19 cellular contexts compared by ENCODE assay signal in the genomic region with DNA sequence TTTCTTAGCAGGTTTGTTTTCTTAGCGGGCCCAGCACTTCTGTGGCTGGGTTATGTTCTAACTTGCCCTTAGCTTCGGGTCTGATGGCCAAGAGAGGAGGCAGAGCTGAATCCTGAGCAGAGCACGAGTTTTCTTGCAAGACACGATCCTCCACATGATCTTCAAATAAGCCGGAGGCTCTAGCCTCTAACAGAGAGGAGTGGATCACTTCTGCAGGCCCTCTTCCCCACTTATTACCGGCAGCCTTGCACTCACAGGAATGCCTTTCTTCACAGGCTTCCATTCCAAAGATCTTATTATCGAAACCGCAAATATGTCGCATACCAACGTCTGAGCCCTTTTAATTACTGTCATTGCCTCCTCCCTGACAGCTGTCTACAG.
A peak's percentile ranks its signal among the peaks of the same experiment; 100 is the strongest.
DNase-seq lines count a peak whose midpoint lies in the region; TF ChIP-seq lines count a peak whose summit lies in the region.
"Had no signal": no experiment of that assay in that cellular context is flagged by ENCODE, and none has a peak within 500 bp of the region (broad histone marks: within the 10 kb centered on the region; RNA-seq: fewer than 3 reads in every experiment).

No MANE protein-coding gene starts in this region.

- no peak overlapping the region for H2AFZ ChIP-seq in hepatocyte

- no peaks in the 10 kb centered on the region for H3K9me3 Mint-ChIP-seq in nephron progenitor cell
- no peaks in the 10 kb centered on the region for H3K9me3 Mint-ChIP-seq in activated CD4-positive, alpha-beta T cell treated with anti-CD3 and anti-CD28 coated beads, Interleukin-2, amount 10 ng/mL, durations not matched to agents 7 days and 5 days
- H3K9me3 Mint-ChIP-seq: activated T-cell treated with anti-CD3 and anti-CD28 coated beads, Interleukin-2, amount 50 U/mL, for 24 hours; memory B cell; stimulated activated effector memory CD8-positive, alpha-beta T cell treated with anti-CD3 and anti-CD28 coated beads, Interleukin-12 subunit alpha, Interleukin-12 subunit beta, amount 100 ng/mL, for 72 hours had no signal

- H3K9me3 ChIP-seq in hepatocyte (ENCODE audit: low read depth), result no peaks in the 10 kb centered on the region
- H3K9me3 ChIP-seq: SK-N-SH, tibial artery had no signal

- H3K27ac ChIP-seq in epithelial cell of prostate (peak overlapping the region; percentile 62), hepatocyte (no peak overlapping the region)
- H3K27ac ChIP-seq: cardiac muscle cell, tibial artery had no signal

- no peaks in the 10 kb centered on the region for H4K20me1 ChIP-seq in hepatocyte (ENCODE audit: insufficient read depth, poor library complexity, severe bottlenecking)

- peaks cover 8% of the 10 kb centered on the region for H3K4me1 Mint-ChIP-seq in nephron progenitor cell
- H3K4me1 Mint-ChIP-seq in activated CD4-positive, alpha-beta T cell treated with anti-CD3 and anti-CD28 coated beads, Interleukin-2, amount 10 ng/mL, durations not matched to agents 7 days and 5 days, result no peaks in the 10 kb centered on the region
- H3K4me1 Mint-ChIP-seq: memory B cell; stimulated activated effector memory CD8-positive, alpha-beta T cell treated with anti-CD3 and anti-CD28 coated beads, Interleukin-12 subunit alpha, Interleukin-12 subunit beta, amount 100 ng/mL, for 72 hours had no signal

- peaks cover 11% of the 10 kb centered on the region for H3K27me3 Mint-ChIP-seq in nephron progenitor cell (ENCODE audit: low read depth, poor library complexity)
- H3K27me3 Mint-ChIP-seq in activated CD4-positive, alpha-beta T cell treated with anti-CD3 and anti-CD28 coated beads, Interleukin-2, amount 10 ng/mL, durations not matched to agents 7 days and 5 days, result no peaks in the 10 kb centered on the region

- DNase-seq in AG20443 (ENCODE audit: low spot score) (peak; percentile 25), RPMI7951 (ENCODE audit: low read depth) (peak; percentile 58), epithelial cell of prostate (ENCODE audit: low read depth, low spot score) (peak; percentile 84), nephron progenitor cell (no peak), OCI-M2 (lab: John Stamatoyannopoulos, UW; ENCODE audit: unreplicated experiment) (no peak), NCI-H187 (lab: John Stamatoyannopoulos, UW) (no peak), hepatocyte (ENCODE audit: low spot score) (no peak)
- no peak for DNase-seq in activated CD4-positive, alpha-beta T cell treated with anti-CD3 and anti-CD28 coated beads, Interleukin-2, amount 10 ng/mL, durations not matched to agents 7 days and 5 days
- DNase-seq: activated CD4-positive, alpha-beta T cell treated with anti-CD3 and anti-CD28 coated beads, Interleukin-2, amount 50 U/mL, for 4 hours; activated T-cell treated with anti-CD3 and anti-CD28 coated beads, Interleukin-2, amount 50 U/mL, for 24 hours; foreskin fibroblast; NCI-H1105 treated with DMSO at 0.1 percent for 48 hours; nucleus accumbens; SK-N-SH; tibial artery had no signal

- POLR2A ChIA-PET in activated CD4-positive, alpha-beta T cell treated with anti-CD3 and anti-CD28 coated beads, Interleukin-2, amount 10 ng/mL, durations not matched to agents 7 days and 5 days (lab: Charles Lee), result no interaction called here

- CTCF ChIA-PET in activated CD4-positive, alpha-beta T cell treated with anti-CD3 and anti-CD28 coated beads, Interleukin-2, amount 10 ng/mL, durations not matched to agents 7 days and 5 days (lab: Charles Lee), result interaction anchor here (1.0 kb wide), 1 partner anchor 25 kb away, joined by 3 read pairs; no protein-coding TSS in a partner anchor

- H3K4me1 ChIP-seq in hepatocyte (ENCODE audit: insufficient read depth), result no peaks in the 10 kb centered on the region
- H3K4me1 ChIP-seq: tibial artery had no signal

- H3K4me3 ChIP-seq in hepatocyte, result no peak overlapping the region
- H3K4me3 ChIP-seq: cardiac muscle cell, tibial artery had no signal

- H3K36me3 ChIP-seq in hepatocyte (replicated peaks; ENCODE audit: insufficient read depth, low read depth), result no peaks in the 10 kb centered on the region
- H3K36me3 ChIP-seq: cardiac muscle cell, tibial artery had no signal

- H3K4me2 ChIP-seq in hepatocyte, result no peak overlapping the region
- H3K4me2 ChIP-seq: SK-N-SH had no signal

- H3K79me2 ChIP-seq in hepatocyte, result no peaks in the 10 kb centered on the region

- no peaks in the 10 kb centered on the region for H3K27me3 ChIP-seq in hepatocyte
- H3K27me3 ChIP-seq: cardiac muscle cell had no signal

- peak overlapping the region; percentile 56 for H3K27ac Mint-ChIP-seq in nephron progenitor cell
- no peak overlapping the region for H3K27ac Mint-ChIP-seq in activated CD4-positive, alpha-beta T cell treated with anti-CD3 and anti-CD28 coated beads, Interleukin-2, amount 10 ng/mL, durations not matched to agents 7 days and 5 days
- H3K27ac Mint-ChIP-seq: activated naive CD8-positive, alpha-beta T cell; activated T-cell treated with anti-CD3 and anti-CD28 coated beads, Interleukin-2, amount 50 U/mL, for 24 hours; memory B cell; stimulated activated effector memory CD8-positive, alpha-beta T cell treated with anti-CD3 and anti-CD28 coated beads, Interleukin-12 subunit alpha, Interleukin-12 subunit beta, amount 100 ng/mL, for 72 hours had no signal

- no peaks in the 10 kb centered on the region for H3K36me3 Mint-ChIP-seq in nephron progenitor cell (ENCODE audit: low read depth)
- no peaks in the 10 kb centered on the region for H3K36me3 Mint-ChIP-seq in activated CD4-positive, alpha-beta T cell treated with anti-CD3 and anti-CD28 coated beads, Interleukin-2, amount 10 ng/mL, durations not matched to agents 7 days and 5 days (ENCODE audit: low read depth)
- H3K36me3 Mint-ChIP-seq: activated naive CD8-positive, alpha-beta T cell; memory B cell; stimulated activated effector memory CD8-positive, alpha-beta T cell treated with anti-CD3 and anti-CD28 coated beads, Interleukin-12 subunit alpha, Interleukin-12 subunit beta, amount 100 ng/mL, for 72 hours had no signal

- 69% methylated on average over 10 of the region's 10 CpGs for WGBS in hepatocyte (ENCODE audit: low lambda C conversion rate, missing lambda C conversion rate)

- no peak overlapping the region for H3K4me3 Mint-ChIP-seq in nephron progenitor cell
- no peak overlapping the region for H3K4me3 Mint-ChIP-seq in activated CD4-positive, alpha-beta T cell treated with anti-CD3 and anti-CD28 coated beads, Interleukin-2, amount 10 ng/mL, durations not matched to agents 7 days and 5 days
- H3K4me3 Mint-ChIP-seq: activated naive CD8-positive, alpha-beta T cell; activated T-cell treated with anti-CD3 and anti-CD28 coated beads, Interleukin-2, amount 50 U/mL, for 24 hours; memory B cell; stimulated activated effector memory CD8-positive, alpha-beta T cell treated with anti-CD3 and anti-CD28 coated beads, Interleukin-12 subunit alpha, Interleukin-12 subunit beta, amount 100 ng/mL, for 72 hours had no signal

- TF ChIP-seq CTCF in nephron progenitor cell (IDR thresholded peaks at IDR 0.05) (peak; percentile 0), hepatocyte (IDR thresholded peaks at IDR 0.05; ENCODE audit: poor library complexity) (no peak)

- no peaks in the 10 kb centered on the region for H3K9me2 ChIP-seq in hepatocyte (replicated peaks; ENCODE audit: insufficient read depth)
- H3K9me2 ChIP-seq: SK-N-SH had no signal

Comparison
In these comparisons a context has a peak if more than half of its experiments do, and no peak if none do; other contexts are left out.
1. DNase-seq: peak in AG20443 (single experiment), RPMI7951 (single experiment) and epithelial cell of prostate (single experiment); none in nephron progenitor cell (single experiment), OCI-M2 (single experiment), NCI-H187 (0 of 2), hepatocyte (single experiment) and activated CD4-positive, alpha-beta T cell treated with anti-CD3 and anti-CD28 coated beads, Interleukin-2, amount 10 ng/mL, durations not matched to agents 7 days and 5 days (single experiment).